9 cellular contexts compared by ENCODE assay signal in the genomic region with DNA sequence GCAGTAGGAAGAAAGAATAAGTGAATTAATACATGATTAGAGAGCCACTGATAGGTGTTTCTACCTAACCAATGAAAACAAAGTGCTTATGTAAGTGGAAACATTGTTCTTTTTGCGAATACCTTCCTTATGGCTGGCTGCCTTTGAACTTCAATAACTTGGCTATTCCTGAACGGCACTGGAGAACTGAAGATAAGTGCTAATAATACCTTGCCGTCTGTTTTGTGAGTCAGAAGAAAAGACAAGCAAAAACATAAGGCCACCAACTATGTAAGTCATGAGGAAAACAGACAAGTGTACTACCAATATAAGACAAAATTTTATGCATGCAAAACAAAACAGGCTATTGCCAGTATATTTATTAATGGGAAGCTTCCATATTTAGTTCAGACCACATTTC.
"Had no signal": no experiment of that assay in that cellular context is flagged by ENCODE, and none has a peak within 500 bp of the region (broad histone marks: within the 10 kb centered on the region; RNA-seq: fewer than 3 reads in every experiment).

No MANE protein-coding gene starts in this region.

- H3K9me3 ChIP-seq: HAP-1 had no signal

- H2AFZ ChIP-seq: GM23248 had no signal

- DNase-seq: GM23248, GOT3, H7, HFFc6 had no signal

- H3K27me3 Mint-ChIP-seq: IgD-negative memory B cell had no signal

- H3K9ac ChIP-seq: GM23248 had no signal

- H3K27ac Mint-ChIP-seq: HFFc6, IgD-negative memory B cell had no signal

- H3K4me3 ChIP-seq: GM23248, HAP-1 had no signal

- FAIRE-seq: HepG2 had no signal

- H3K27ac ChIP-seq: GM23248, HL-60 had no signal

- H3K4me3 Mint-ChIP-seq: HFFc6 had no signal

- ATAC-seq: HCT116, HepG2 had no signal

- H3K9me3 Mint-ChIP-seq: HFFc6, IgD-negative memory B cell had no signal
